ENCODE assay signal across 18 cellular contexts in the genomic region with DNA sequence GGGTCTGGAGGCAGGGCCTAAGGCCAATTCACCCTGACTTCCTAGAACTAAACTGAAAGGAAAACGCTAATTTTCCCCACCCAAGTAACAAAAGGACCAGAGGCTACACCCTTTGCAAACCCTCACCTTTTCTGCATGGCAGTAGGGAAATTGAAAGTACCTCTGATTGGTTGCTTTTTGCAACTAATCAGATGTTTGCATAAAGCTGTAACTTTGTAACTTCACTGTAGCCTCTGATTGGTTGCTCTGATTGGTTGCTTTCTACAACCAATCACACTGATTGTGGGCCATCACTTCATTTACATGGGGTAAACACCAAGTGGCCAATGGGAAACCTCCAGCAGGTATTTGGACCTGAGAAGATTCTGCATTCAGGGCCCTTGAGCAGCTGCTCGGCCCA. TPM values are rescaled to one million over a fixed set of nuclear protein-coding genes. Genes with fewer than 3 reads are reported as not detected.
A peak's percentile ranks its signal among the peaks of the same experiment; 100 is the strongest.
DNase-seq lines count a peak whose midpoint lies in the region; ATAC-seq and TF ChIP-seq lines count a peak whose summit lies in the region.
"Had no signal": no experiment of that assay in that cellular context is flagged by ENCODE, and none has a peak within 500 bp of the region (broad histone marks: within the 10 kb centered on the region; RNA-seq: fewer than 3 reads in every experiment).

No MANE protein-coding gene starts in this region.

- no peak overlapping the region for H3K14ac ChIP-seq in H9 (ENCODE audit: insufficient read depth, low read length)

- no peak overlapping the region for H3K18ac ChIP-seq in H9 (ENCODE audit: insufficient read length, low read depth, low read length)

- H2BK20ac ChIP-seq in H9 (ENCODE audit: low read depth, low read length, poor library complexity, severe bottlenecking) = no peak overlapping the region

- no peaks in the 10 kb centered on the region; the same call in 1 of the 2 replicates for H3K4me1 ChIP-seq in H9 (ENCODE audit: insufficient read depth, low read length)
- H3K4me1 ChIP-seq: gastrocnemius medialis had no signal

- DNase-seq in ACHN (peak; percentile 79), H9 (no peak), amniotic epithelial cell (ENCODE audit: low read depth) (peak; percentile 3), left colon (no peak), GF-D8 (lab: John Stamatoyannopoulos, UW) (no peak), NCI-H187 treated with DMSO at 0.1 percent for 48 hours (lab: John Stamatoyannopoulos, UW) (no peak), DMS153 (lab: John Stamatoyannopoulos, UW) (no peak)
- DNase-seq: activated CD4-positive, alpha-beta memory T cell treated with anti-CD3 and anti-CD28 coated beads for 36 hours; dermis blood vessel endothelial cell; gastrocnemius medialis; NCI-H526 treated with DMSO at 0.1 percent for 48 hours; retina; SHP77; T-helper 1 cell had no signal

- H3K9me3 Mint-ChIP-seq in H9 = peaks cover 0 to 3% of the 10 kb centered on the region in 2 experiments; a peak in 2 of 5 replicates

- peaks cover 16 to 21% (median 20%) of the 10 kb centered on the region in 3 experiments; a peak in 6 of 7 replicates for H3K36me3 Mint-ChIP-seq in H9 (ENCODE audit: insufficient read depth in 1 of 3, low read depth in 3 of 3)

- in situ Hi-C loops in ACHN (cut with HindIII; ENCODE audit: low pct_ligation_motif_present, low pct_unique_long_range_greater_than_20kb, low sequenced_read_pairs) = no loop called here

- H2BK120ac ChIP-seq in H9 (ENCODE audit: low read depth, low read length, poor library complexity, severe bottlenecking) = no peak overlapping the region

- no peaks in the 10 kb centered on the region for H3K27me3 Mint-ChIP-seq in H9 (ENCODE audit: low read depth)
- H3K27me3 Mint-ChIP-seq: activated CD4-positive, alpha-beta memory T cell treated with anti-CD3 and anti-CD28 coated beads for 36 hours had no signal

- H2AK5ac ChIP-seq in H9 (ENCODE audit: insufficient read length, low read length) = no peak overlapping the region

- H2BK5ac ChIP-seq in H9 (ENCODE audit: insufficient read length, low read length) = no peak overlapping the region

- no peak overlapping the region for H2BK12ac ChIP-seq in H9 (ENCODE audit: insufficient read length, low read depth, low read length)

- no CpG with 5 or more reads among the region's 2 CpGs for WGBS in H9 (ENCODE audit: extremely low coverage, insufficient read length, low lambda C conversion rate)

- H3K27me3 ChIP-seq in H9 (ENCODE audit: insufficient read depth, low read length) = no peaks in the 10 kb centered on the region
- H3K27me3 ChIP-seq: gastrocnemius medialis had no signal

- no peaks in the 10 kb centered on the region for H3K23me2 ChIP-seq in H9 (ENCODE audit: insufficient read length, low read depth, low read length, poor library complexity, severe bottlenecking)

- intact Hi-C loops in left colon (cut with DNase I, micrococcal nuclease) = no loop called here

- no peak overlapping the region for H2BK15ac ChIP-seq in H9 (ENCODE audit: low read depth, low read length)

- H3K79me1 ChIP-seq in H9 (ENCODE audit: insufficient read depth, low read depth, low read length, poor library complexity, severe bottlenecking) = no peaks in the 10 kb centered on the region

- peak overlapping the region in 2 of 3 experiments; percentile 84 to 93; a peak in 3 of 7 replicates for H3K27ac Mint-ChIP-seq in H9
- H3K27ac Mint-ChIP-seq: activated CD4-positive, alpha-beta memory T cell treated with anti-CD3 and anti-CD28 coated beads for 36 hours had no signal

- H3K9me3 ChIP-seq in H9 (ENCODE audit: control insufficient read depth, low read depth, low read length) = no peaks in the 10 kb centered on the region
- H3K9me3 ChIP-seq: gastrocnemius medialis had no signal

- no peak overlapping the region for H3K27ac ChIP-seq in H9 (ENCODE audit: insufficient read length, low read depth, low read length)
- H3K27ac ChIP-seq: epithelial cell of prostate, gastrocnemius medialis had no signal

- TF ChIP-seq CTCF in H9 (conservative IDR thresholded peaks at IDR 0.05) = no peak

- no peak overlapping the region for H2AFZ ChIP-seq in H9 (ENCODE audit: low read length)

- H3K4me3 Mint-ChIP-seq in H9 = no peak overlapping the region
- H3K4me3 Mint-ChIP-seq: activated CD4-positive, alpha-beta memory T cell treated with anti-CD3 and anti-CD28 coated beads for 36 hours; neural crest cell had no signal

- no peak overlapping the region for H3K4ac ChIP-seq in H9 (ENCODE audit: low read depth, low read length)

- no peak overlapping the region for H3K23ac ChIP-seq in H9 (ENCODE audit: insufficient read length, low read depth, low read length)

- H4K20me1 ChIP-seq in H9 (ENCODE audit: control insufficient read depth, insufficient read depth, insufficient read length) = no peaks in the 10 kb centered on the region

- H3K79me2 ChIP-seq in H9 (ENCODE audit: insufficient read depth, low read length) = peaks cover 4% of the 10 kb centered on the region; the same call in 1 of the 2 replicates

- H4K5ac ChIP-seq in H9 (ENCODE audit: insufficient read length, low read depth, low read length) = no peak overlapping the region

- H3K9ac ChIP-seq in H9 (ENCODE audit: extremely low read depth, insufficient read length, low read length) = no peak overlapping the region

- peak; percentile 68 for ATAC-seq in left colon
- no peak for ATAC-seq in GM18870 (IDR thresholded peaks at IDR 0.05; ENCODE audit: unreplicated experiment)
- ATAC-seq: gastrocnemius medialis, left lobe of liver had no signal

- H3K4me2 ChIP-seq in H9 (ENCODE audit: insufficient read depth, insufficient read length, low read length) = no peak overlapping the region

- no peak overlapping the region for H3K56ac ChIP-seq in H9 (ENCODE audit: insufficient read length, low read depth, low read length)

- no peak overlapping the region for H3T11ph ChIP-seq in H9 (ENCODE audit: low read length)

- no peak overlapping the region for H4K91ac ChIP-seq in H9 (ENCODE audit: insufficient read length, low read depth, low read length)

- H4K8ac ChIP-seq in H9 (replicated peaks; ENCODE audit: insufficient read length, low read depth, low read length) = no peak overlapping the region

- H3K4me1 Mint-ChIP-seq in H9 = peaks cover 18 to 25% of the 10 kb centered on the region in 2 experiments
- H3K4me1 Mint-ChIP-seq: neural crest cell had no signal

RNA-seq across cellular contexts. Expression of gene EIPR1, which starts 20.8 kb away (rescaled TPM):
- total RNA-seq in H9 (2021) (27.6 and 27.8 TPM in 2 replicates), left colon (10 to 100 TPM; 21.3 to 25.8 TPM)

RNA-seq across cellular contexts. Expression of gene TRAPPC12, which starts 22.7 kb away (rescaled TPM):
- total RNA-seq in H9 (2021) (79.3 and 86.0 TPM in 2 replicates), left colon (100 to 1,000 TPM in 1 of 2 donors, 10 to 100 TPM in 1; 74.2 to 105 TPM)

Comparison
In these comparisons a context has a peak if more than half of its experiments do, and no peak if none do; other contexts are left out.
1. DNase-seq: peak in ACHN (single experiment) and amniotic epithelial cell (single experiment); none in H9 (single experiment), left colon (0 of 2), GF-D8 (single experiment), NCI-H187 treated with DMSO at 0.1 percent for 48 hours (single experiment) and DMS153 (single experiment).